Comparison of ENCODE assay signal across 8 cellular contexts in the genomic region with DNA sequence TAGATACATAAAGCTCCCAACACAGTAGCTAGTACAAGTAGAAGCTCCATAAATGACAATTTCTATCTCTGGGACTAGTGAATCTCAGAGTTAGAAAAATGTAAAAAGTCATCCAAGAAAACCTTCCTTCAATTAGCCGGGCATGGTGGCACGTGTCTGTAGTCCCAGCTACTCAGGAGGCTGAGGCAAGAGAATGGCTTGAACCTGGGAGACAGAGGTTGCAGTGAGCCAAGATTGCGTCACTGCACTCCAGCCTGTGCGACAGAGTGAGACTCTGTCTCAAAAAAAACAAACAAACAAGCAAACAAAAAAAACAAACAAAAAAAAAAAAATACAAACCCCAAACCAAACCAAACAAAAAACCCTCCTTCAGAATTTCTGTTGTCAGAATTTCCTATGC.
DNase-seq lines count a peak whose midpoint lies in the region; ATAC-seq and TF ChIP-seq lines count a peak whose summit lies in the region.
"Not testable (repeated sequence)": the region's sequence is repeated elsewhere in the genome, so short reads cannot be mapped to it uniquely, and the experiment has no call there.

No MANE protein-coding gene starts in this region.

- H4K8ac ChIP-seq in IMR-90 (ENCODE audit: low read depth in 2 of 2, low read length in 2 of 2): peak overlapping the region; percentile 23 to 29; a peak in 2 of 4 replicates
- H4K8ac ChIP-seq in mesenchymal stem cell (ENCODE audit: low read length): not testable (repeated sequence)

- H3K4me3 ChIP-seq in IMR-90 (ENCODE audit: insufficient read depth, low read depth, low read length); Peyer's patch; esophagus squamous epithelium; mesenchymal stem cell (ENCODE audit: insufficient read depth in 1 of 2, low read depth in 1 of 2, low read length in 2 of 2); gastrocnemius medialis; transverse colon: not testable (repeated sequence)

- peak overlapping the region; percentile 68; the same call in 1 of the 2 replicates for H2BK120ac ChIP-seq in IMR-90 (ENCODE audit: low read depth, low read length)
- H2BK120ac ChIP-seq in mesenchymal stem cell (ENCODE audit: low read depth, low read length): not testable (repeated sequence)

- not testable (repeated sequence) for TF ChIP-seq CTCF in Calu3 (IDR thresholded peaks at IDR 0.05; ENCODE audit: unreplicated experiment); IMR-90 (conservative IDR thresholded peaks at IDR 0.05; ENCODE audit: low read depth, low read length); Peyer's patch (IDR thresholded peaks at IDR 0.05); MCF 10A (IDR thresholded peaks at IDR 0.05; ENCODE audit: unreplicated experiment); esophagus squamous epithelium (IDR thresholded peaks at IDR 0.05); gastrocnemius medialis (IDR thresholded peaks at IDR 0.05 in 4 of 5, conservative IDR thresholded peaks at IDR 0.05 in 1 of 5); transverse colon (IDR thresholded peaks at IDR 0.05)

- not testable (repeated sequence) for TF ChIP-seq POLR2A in IMR-90 (IDR thresholded peaks at IDR 0.05; ENCODE audit: low read depth, low read length); Peyer's patch (IDR thresholded peaks at IDR 0.05); esophagus squamous epithelium (IDR thresholded peaks at IDR 0.05); gastrocnemius medialis (IDR thresholded peaks at IDR 0.05); transverse colon (IDR thresholded peaks at IDR 0.05)

- H2BK12ac ChIP-seq in mesenchymal stem cell (ENCODE audit: low read length in 2 of 2): not testable (repeated sequence)

- not testable (repeated sequence) for H3K79me1 ChIP-seq in IMR-90 (ENCODE audit: low read depth in 1 of 2, low read length in 2 of 2); mesenchymal stem cell (replicated peaks; ENCODE audit: low read length, poor library complexity, severe bottlenecking)

- H3K18ac ChIP-seq in IMR-90 (ENCODE audit: low read depth, low read length): peak overlapping the region; percentile 81; the same call in 1 of the 2 replicates
- H3K18ac ChIP-seq in mesenchymal stem cell (ENCODE audit: low read depth in 1 of 2, low read length in 2 of 2): not testable (repeated sequence)

- not testable (repeated sequence) for H2AK5ac ChIP-seq in IMR-90 (ENCODE audit: low read depth, low read length)
- H2AK5ac ChIP-seq in mesenchymal stem cell (ENCODE audit: low read length, severe bottlenecking): peak overlapping the region; percentile 7

- not testable (repeated sequence) for H3K4me3 Mint-ChIP-seq in Calu3 (ENCODE audit: low read depth, unreplicated experiment); MCF 10A (ENCODE audit: unreplicated experiment)

- H2BK5ac ChIP-seq in IMR-90 (ENCODE audit: low read depth, low read length, poor library complexity, severe bottlenecking) (peak overlapping the region; percentile 100), mesenchymal stem cell (ENCODE audit: low read depth, low read length, poor library complexity, severe bottlenecking) (peak overlapping the region; percentile 81)

- H2AK9ac ChIP-seq in IMR-90 (replicated peaks; ENCODE audit: low read depth, low read length, poor library complexity): not testable (repeated sequence)

- not testable (repeated sequence) for H3K36me3 ChIP-seq in IMR-90 (ENCODE audit: control insufficient read depth, insufficient read depth, low read length); Peyer's patch; esophagus squamous epithelium; mesenchymal stem cell (ENCODE audit: control insufficient read depth in 1 of 2, insufficient read depth in 2 of 2, low read depth in 1 of 2, low read length in 2 of 2); gastrocnemius medialis; transverse colon

- CTCF ChIA-PET in Calu3 (lab: Charles Lee) (interaction anchor here (0.7 to 1.3 kb wide), 6 partner anchors 34 to 881 kb away, joined by 3 to 5 read pairs (median 4); no protein-coding TSS in a partner anchor), IMR-90 (lab: Yijun Ruan, JAX) (interaction anchor here (0.9 kb wide), 1 partner anchor 18 kb away, joined by 3 read pairs; no protein-coding TSS in a partner anchor), MCF 10A (lab: Yijun Ruan, JAX) (interaction anchor here (0.6 to 1.2 kb wide), 7 partner anchors 20 to 1614 kb away, joined by 3 to 6 read pairs (median 3); no protein-coding TSS in a partner anchor)

- H3K4me1 Mint-ChIP-seq in Calu3 (ENCODE audit: low read depth, unreplicated experiment) (peaks cover 78% of the 10 kb centered on the region), MCF 10A (ENCODE audit: insufficient read depth, unreplicated experiment) (peaks cover 45% of the 10 kb centered on the region)

- H3K27ac Mint-ChIP-seq in Calu3 (ENCODE audit: unreplicated experiment) (peak overlapping the region; percentile 83), MCF 10A (ENCODE audit: low read depth, unreplicated experiment) (peak overlapping the region; percentile 78)

- BruUV-seq in Calu3 (replicated peaks; lab: Mats Ljungman, UMichigan); IMR-90 (replicated peaks; lab: Mats Ljungman, UMichigan); MCF 10A (replicated peaks; lab: Mats Ljungman, UMichigan): not testable (repeated sequence)

- H3K4ac ChIP-seq in IMR-90 (ENCODE audit: low read depth, low read length): peak overlapping the region; percentile 26; the same call in 1 of the 2 replicates
- not testable (repeated sequence) for H3K4ac ChIP-seq in mesenchymal stem cell (ENCODE audit: low read depth in 1 of 2, low read length in 2 of 2)

- not testable (repeated sequence) for H3K23ac ChIP-seq in IMR-90 (ENCODE audit: low read depth, low read length); mesenchymal stem cell (ENCODE audit: low read length in 2 of 2)

- WGBS in IMR-90 (ENCODE audit: extremely low coverage in 2 of 2, insufficient read length in 1 of 2), 2 experiments: no CpG with 5 or more reads among the region's 4 CpGs
- WGBS in esophagus squamous epithelium, 2 donors: 64 to 74% methylated on average over 4 of the region's 4 CpGs
- WGBS in mesenchymal stem cell: 76% methylated on average over 4 of the region's 4 CpGs
- 67 to 68% methylated on average over 4 of the region's 4 CpGs for WGBS in transverse colon (ENCODE audit: low coverage in 1 of 2), 2 donors

- not testable (repeated sequence) for H3K27ac ChIP-seq in IMR-90 (ENCODE audit: insufficient read depth, low read length)
- H3K27ac ChIP-seq in Peyer's patch (peak overlapping the region in 3 of 4 donors; percentile 80 to 96 (median 85)), esophagus squamous epithelium (peak overlapping the region in 3 of 4 donors; percentile 58 to 83 (median 68)), mesenchymal stem cell (ENCODE audit: low read length, poor library complexity, severe bottlenecking) (peak overlapping the region; percentile 91), gastrocnemius medialis (peak overlapping the region in 3 of 4 donors; percentile 10 to 73 (median 63)), transverse colon (peak overlapping the region in 3 of 4 donors; percentile 73 to 79 (median 73))

- POLR2A ChIA-PET in IMR-90 (lab: Charles Lee; ENCODE audit: unreplicated experiment): not testable (repeated sequence)
- POLR2A ChIA-PET in MCF 10A (lab: Yijun Ruan, JAX): interaction anchor here (0.6 to 7.5 kb wide), 13 partner anchors 10 to 251 kb away, joined by 3 to 69 read pairs (median 6); a partner anchor contains a TSS

- not testable (repeated sequence) for TF ChIP-seq RAD21 in IMR-90 (IDR thresholded peaks at IDR 0.05; ENCODE audit: low read length)

- not testable (repeated sequence) for H3K27me3 Mint-ChIP-seq in Calu3 (ENCODE audit: unreplicated experiment); MCF 10A (ENCODE audit: insufficient read depth, unreplicated experiment)

- H3K9me3 Mint-ChIP-seq in Calu3 (ENCODE audit: low read depth, unreplicated experiment); MCF 10A (ENCODE audit: unreplicated experiment): not testable (repeated sequence)

- H3K9me1 ChIP-seq in IMR-90 (ENCODE audit: insufficient read depth, low read length): peaks cover 14% of the 10 kb centered on the region

- intact Hi-C loops in Calu3 (cut with micrococcal nuclease; ENCODE audit: unreplicated experiment); IMR-90 (cut with micrococcal nuclease); MCF 10A (cut with micrococcal nuclease); esophagus squamous epithelium (cut with DNase I); gastrocnemius medialis (cut with DNase I; ENCODE audit: low total_unique reads); transverse colon (cut with DNase I; ENCODE audit: low total_unique reads): not testable (repeated sequence)

- 0 out of 2 replicates have a peak overlapping the region, but pooled peaks have one; percentile 48 for H2BK20ac ChIP-seq in IMR-90 (ENCODE audit: low read depth, low read length)

- H3K36me3 Mint-ChIP-seq in Calu3 (ENCODE audit: insufficient read depth, unreplicated experiment): peaks cover 16% of the 10 kb centered on the region
- not testable (repeated sequence) for H3K36me3 Mint-ChIP-seq in MCF 10A (ENCODE audit: insufficient read depth, unreplicated experiment)

- peaks cover 24% of the 10 kb centered on the region for H3K4me1 ChIP-seq in IMR-90 (ENCODE audit: control insufficient read depth, insufficient read depth, low read length)
- H3K4me1 ChIP-seq in Peyer's patch: peaks cover 0 to 45% (median 9%) of the 10 kb centered on the region in 4 donors
- H3K4me1 ChIP-seq in esophagus squamous epithelium: peaks cover 9 to 55% (median 18%) of the 10 kb centered on the region in 3 donors
- peaks cover 12% of the 10 kb centered on the region for H3K4me1 ChIP-seq in mesenchymal stem cell (ENCODE audit: control insufficient read depth, insufficient read depth, low read depth, low read length)
- H3K4me1 ChIP-seq in gastrocnemius medialis: peaks cover 12 to 19% of the 10 kb centered on the region in 2 donors
- H3K4me1 ChIP-seq in transverse colon: peaks cover 4 to 58% (median 24%) of the 10 kb centered on the region in 4 donors

- H3K56ac ChIP-seq in IMR-90 (ENCODE audit: extremely low read depth, insufficient read depth, low read length): not testable (repeated sequence)

- not testable (repeated sequence) for H3K14ac ChIP-seq in IMR-90 (replicated peaks; ENCODE audit: low read depth, low read length); mesenchymal stem cell (ENCODE audit: low read length in 2 of 2)

- not testable (repeated sequence) for H3K4me2 ChIP-seq in IMR-90 (ENCODE audit: low read depth, low read length); mesenchymal stem cell (ENCODE audit: low read length, poor library complexity, severe bottlenecking)

- 0 out of 3 replicates have a peak overlapping the region, but pooled peaks have one; percentile 90 for H2BK15ac ChIP-seq in IMR-90 (ENCODE audit: low read depth, low read length)
- H2BK15ac ChIP-seq in mesenchymal stem cell (ENCODE audit: low read depth, poor library complexity, severe bottlenecking): not testable (repeated sequence)

- H4K20me1 ChIP-seq in IMR-90 (ENCODE audit: insufficient read depth, low read length): not testable (repeated sequence)

- dilution Hi-C loops in IMR-90 (cut with HindIII; ENCODE audit: low sequenced_read_pairs, unreplicated experiment): not testable (repeated sequence)

- H4K5ac ChIP-seq in IMR-90 (ENCODE audit: low read depth, low read length): peak overlapping the region; percentile 33; the same call in 1 of the 2 replicates

- not testable (repeated sequence) for ATAC-seq in IMR-90 (ENCODE audit: low read depth); gastrocnemius medialis

- peak overlapping the region; percentile 21; the same call in 1 of the 2 replicates for H4K91ac ChIP-seq in IMR-90 (ENCODE audit: insufficient read depth, low read depth, low read length)
- not testable (repeated sequence) for H4K91ac ChIP-seq in mesenchymal stem cell (ENCODE audit: low read length)

- not testable (repeated sequence) for H3K9ac ChIP-seq in IMR-90 (ENCODE audit: low read depth, low read length)
- H3K9ac ChIP-seq in mesenchymal stem cell (ENCODE audit: low read length): peak overlapping the region; percentile 53

- not testable (repeated sequence) for H3K27me3 ChIP-seq in IMR-90 (ENCODE audit: control insufficient read depth, insufficient read depth, low read length); Peyer's patch; esophagus squamous epithelium; mesenchymal stem cell (ENCODE audit: control insufficient read depth in 1 of 2, insufficient read depth in 1 of 2, low read length in 2 of 2); gastrocnemius medialis; transverse colon

- TF ChIP-seq EP300 in transverse colon (IDR thresholded peaks at IDR 0.05; ENCODE audit: low read depth): not testable (repeated sequence)

- in situ Hi-C loops in IMR-90 (cut with MboI; ENCODE audit: low sequenced_read_pairs): loop anchor here (5.0 kb wide), 1 partner anchor 92 kb away; no protein-coding TSS in a partner anchor
- in situ Hi-C loops in gastrocnemius medialis (cut with MboI; ENCODE audit: low sequenced_read_pairs in 4 of 4); transverse colon (cut with MboI; ENCODE audit: low pct_ligation_motif_present in 1 of 4, low pct_unique_long_range_greater_than_20kb in 1 of 4, low sequenced_read_pairs in 3 of 4): not testable (repeated sequence)

- H2AFZ ChIP-seq in IMR-90 (replicated peaks; ENCODE audit: low read length, poor library complexity); mesenchymal stem cell (ENCODE audit: low read depth, low read length): not testable (repeated sequence)

- DNase-seq in Calu3; IMR-90; MCF 10A (ENCODE audit: unreplicated experiment); esophagus squamous epithelium (lab: John Stamatoyannopoulos, UW); mesenchymal stem cell; transverse colon: not testable (repeated sequence)
- DNase-seq in Peyer's patch (peak in 1 of 3 donors; percentile 51), gastrocnemius medialis (peak in 1 of 2 donors; percentile 20)

- H3K9me3 ChIP-seq in IMR-90 (ENCODE audit: control insufficient read depth, insufficient read depth, low read length); Peyer's patch; esophagus squamous epithelium; mesenchymal stem cell (ENCODE audit: control insufficient read depth, low read length); gastrocnemius medialis; transverse colon: not testable (repeated sequence)
